8 cellular contexts compared by ENCODE assay signal in the genomic region with DNA sequence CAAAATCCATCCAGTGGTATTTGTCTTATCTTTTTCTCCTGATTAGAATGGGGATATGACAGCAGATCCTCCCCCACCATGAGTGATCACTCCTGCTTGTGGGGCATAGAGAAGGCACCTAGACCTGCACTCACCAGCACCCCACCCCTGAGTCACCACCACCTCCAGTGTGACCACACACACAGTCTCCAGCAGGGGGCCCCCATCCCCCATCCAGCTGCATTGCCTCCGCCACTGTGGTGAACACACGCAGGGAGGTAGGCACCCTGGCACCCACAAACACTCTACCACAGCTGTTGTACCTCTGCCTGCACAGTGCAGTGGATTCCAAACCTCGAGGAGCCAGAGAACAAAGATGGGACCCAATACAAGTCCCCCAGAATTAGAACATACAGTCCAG. TPM values are rescaled to one million over a fixed set of nuclear protein-coding genes. Genes with fewer than 3 reads are reported as not detected.
DNase-seq lines count a peak whose midpoint lies in the region; ATAC-seq and TF ChIP-seq lines count a peak whose summit lies in the region.

No MANE protein-coding gene starts in this region.

- H3K27me3 Mint-ChIP-seq in nephron progenitor cell (ENCODE audit: low read depth, poor library complexity), result no peaks in the 10 kb centered on the region

- no peaks in the 10 kb centered on the region for H3K36me3 Mint-ChIP-seq in nephron progenitor cell (ENCODE audit: low read depth)

- no peak overlapping the region for H3K4me3 Mint-ChIP-seq in nephron progenitor cell

- ATAC-seq in HG02885 (IDR thresholded peaks at IDR 0.05; ENCODE audit: poor library complexity, unreplicated experiment), result peak; percentile 99

- peaks cover 46% of the 10 kb centered on the region for H3K9me3 Mint-ChIP-seq in nephron progenitor cell

- DNase-seq in DMS 273 (lab: John Stamatoyannopoulos, UW; ENCODE audit: unreplicated experiment) (peak; percentile 47), DMS 273 treated with DMSO at 0.1 percent for 48 hours (lab: John Stamatoyannopoulos, UW) (no peak), SK-MEL-5 (ENCODE audit: low read depth, low spot score) (peak; percentile 53), nephron progenitor cell (peak; percentile 42), MV-4-11 (lab: John Stamatoyannopoulos, UW) (no peak), GM19240 (ENCODE audit: insufficient read length, low spot score) (no peak)
- peak; percentile 3 for DNase-seq in activated naive CD8-positive, alpha-beta T cell treated with anti-CD3 and anti-CD28 coated beads, Interleukin-2, amount 50 U/mL, for 16 hours (ENCODE audit: low read depth, low spot score)

- in situ Hi-C loops in SK-MEL-5 (cut with HindIII; ENCODE audit: low pct_unique_long_range_greater_than_20kb, low sequenced_read_pairs), result no loop called here

- no peak overlapping the region for H3K27ac Mint-ChIP-seq in nephron progenitor cell

- no peaks in the 10 kb centered on the region for H3K4me1 Mint-ChIP-seq in nephron progenitor cell

- peak; percentile 39 for TF ChIP-seq CTCF in nephron progenitor cell (IDR thresholded peaks at IDR 0.05)

RNA-seq across cellular contexts. Expression of gene MAGEA8, which starts 9.0 kb away (rescaled TPM):
- 0.13 TPM in 1 of 2 replicates, not detected in the other for total RNA-seq in SK-MEL-5 (2014; rRNA removed; shearing (Covaris generic))
- 0.11 TPM in 1 of 2 replicates, not detected in the other for polyA plus RNA-seq in SK-MEL-5 (2015; cell fraction: cytosol; rRNA removed)
- polyA plus RNA-seq in SK-MEL-5 (2015; cell fraction: nucleus; rRNA removed), result not detected in 2 replicates

RNA-seq across cellular contexts. Expression of gene HSFX4, which starts 57.4 kb away (rescaled TPM):
- total RNA-seq in SK-MEL-5 (2014; rRNA removed; shearing (Covaris generic)), result not detected in 2 replicates
- polyA plus RNA-seq in SK-MEL-5 (2015; cell fraction: cytosol; rRNA removed), result not detected in 2 replicates
- polyA plus RNA-seq in SK-MEL-5 (2015; cell fraction: nucleus; rRNA removed), result not detected in 2 replicates

Comparison
In these comparisons a context has a peak if more than half of its experiments do, and no peak if none do; other contexts are left out.
1. DNase-seq: peak in DMS 273 (single experiment), SK-MEL-5 (single experiment), activated naive CD8-positive, alpha-beta T cell treated with anti-CD3 and anti-CD28 coated beads, Interleukin-2, amount 50 U/mL, for 16 hours (single experiment) and nephron progenitor cell (single experiment); none in DMS 273 treated with DMSO at 0.1 percent for 48 hours (single experiment), MV-4-11 (single experiment) and GM19240 (single experiment).